ENCODE assay signal across 11 cellular contexts in the genomic region with DNA sequence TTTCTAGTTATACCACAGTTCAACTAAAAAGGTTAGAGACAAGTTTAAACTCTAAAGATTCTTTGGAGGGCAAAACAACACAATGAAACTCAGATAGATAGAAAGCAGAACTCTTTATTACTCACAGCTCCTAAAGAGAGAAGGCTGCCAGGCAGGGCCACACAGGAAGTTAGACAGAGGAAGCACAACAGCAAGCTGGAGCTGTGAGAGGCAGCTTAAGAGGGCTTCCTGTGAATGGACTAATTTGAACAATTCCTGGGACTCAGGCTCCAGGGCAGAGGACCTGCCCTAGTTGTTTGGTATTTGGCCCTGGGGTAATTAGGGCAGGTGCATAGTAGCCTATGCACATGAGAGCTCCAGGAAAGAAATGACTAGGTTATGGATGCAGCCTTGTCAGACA.
DNase-seq lines count a peak whose midpoint lies in the region; ATAC-seq, FAIRE-seq and TF ChIP-seq lines count a peak whose summit lies in the region.
"Had no signal": no experiment of that assay in that cellular context is flagged by ENCODE, and none has a peak within 500 bp of the region (broad histone marks: within the 10 kb centered on the region; RNA-seq: fewer than 3 reads in every experiment).

No MANE protein-coding gene starts in this region.

- H3K4me2 ChIP-seq in GM12878 (ENCODE audit: control insufficient read depth, insufficient read depth): no peak overlapping the region

- POLR2A ChIA-PET in GM12878 (lab: Charles Lee) (no interaction called here), Caco-2 (lab: Charles Lee) (no interaction called here)
- POLR2A ChIA-PET in CD8-positive, alpha-beta T cell (lab: Charles Lee): interaction anchor here (0.9 kb wide), 1 partner anchor 11 kb away, joined by 3 read pairs; no protein-coding TSS in a partner anchor

- in situ Hi-C loops in GM12878 (cut with MboI): no loop called here

- no peaks in the 10 kb centered on the region for H3K79me2 ChIP-seq in GM12878 (ENCODE audit: control insufficient read depth, insufficient read depth, low read length)

- TF ChIP-seq CTCF in GM12878 (IDR thresholded peaks at IDR 0.05 in 2 of 3, conservative IDR thresholded peaks at IDR 0.05 in 1 of 3; ENCODE audit: control insufficient read depth in 2 of 3, extremely low read depth in 1 of 3, insufficient read depth in 1 of 3, low read depth in 3 of 3, low read length in 3 of 3) (no peak), Caco-2 (IDR thresholded peaks at IDR 0.05; ENCODE audit: insufficient read depth in 1 of 2, low read depth in 1 of 2, low read length in 1 of 2, severe bottlenecking in 1 of 2, unreplicated experiment in 1 of 2) (no peak)
- TF ChIP-seq CTCF in CD8-positive, alpha-beta T cell (IDR thresholded peaks at IDR 0.05): no peak

- intact Hi-C loops in GM12878 (cut with micrococcal nuclease; ENCODE audit: unreplicated experiment): no loop called here
- intact Hi-C loops in Caco-2 (cut with micrococcal nuclease; ENCODE audit: unreplicated experiment): no loop called here
- intact Hi-C loops in CD8-positive, alpha-beta T cell (cut with DNase I, micrococcal nuclease): no loop called here

- no peak overlapping the region for H3K27ac Mint-ChIP-seq in stimulated activated naive B cell treated with anti-CD40 and anti-IgM and Interleukin-4, amounts not matched to agents 10 μg/mL and 1 μg/mL and 100 μg/mL, for 72 hours
- H3K27ac Mint-ChIP-seq in Caco-2 (ENCODE audit: unreplicated experiment): no peak overlapping the region
- no peak overlapping the region for H3K27ac Mint-ChIP-seq in CD8-positive, alpha-beta T cell
- H3K27ac Mint-ChIP-seq: brain had no signal

- H3K4me1 ChIP-seq in GM12878 (ENCODE audit: control insufficient read depth, insufficient read depth, low read length): no peaks in the 10 kb centered on the region
- H3K4me1 ChIP-seq in Caco-2: peaks cover 19% of the 10 kb centered on the region
- no peaks in the 10 kb centered on the region for H3K4me1 ChIP-seq in CD8-positive, alpha-beta T cell (ENCODE audit: insufficient read depth, low read length)

- H3K36me3 Mint-ChIP-seq in stimulated activated naive B cell treated with anti-CD40 and anti-IgM and Interleukin-4, amounts not matched to agents 10 μg/mL and 1 μg/mL and 100 μg/mL, for 72 hours: no peaks in the 10 kb centered on the region
- no peaks in the 10 kb centered on the region for H3K36me3 Mint-ChIP-seq in Caco-2 (ENCODE audit: insufficient read depth, unreplicated experiment)
- no peaks in the 10 kb centered on the region for H3K36me3 Mint-ChIP-seq in CD8-positive, alpha-beta T cell
- H3K36me3 Mint-ChIP-seq: brain had no signal

- no peaks in the 10 kb centered on the region for H3K27me3 ChIP-seq in GM12878 (replicated peaks in 1 of 2; ENCODE audit: control insufficient read depth in 2 of 2, insufficient read depth in 2 of 2, low read length in 1 of 2)
- no peaks in the 10 kb centered on the region for H3K27me3 ChIP-seq in Caco-2 (replicated peaks; ENCODE audit: control insufficient read depth, insufficient read depth, low read length)
- H3K27me3 ChIP-seq in CD8-positive, alpha-beta T cell (ENCODE audit: insufficient read depth, low read length): no peaks in the 10 kb centered on the region

- H3K9me3 Mint-ChIP-seq in stimulated activated naive B cell treated with anti-CD40 and anti-IgM and Interleukin-4, amounts not matched to agents 10 μg/mL and 1 μg/mL and 100 μg/mL, for 72 hours: no peaks in the 10 kb centered on the region
- peaks cover 7% of the 10 kb centered on the region for H3K9me3 Mint-ChIP-seq in Caco-2 (ENCODE audit: unreplicated experiment)
- H3K9me3 Mint-ChIP-seq in CD8-positive, alpha-beta T cell: no peaks in the 10 kb centered on the region

- CTCF ChIA-PET in GM12878 (lab: Yijun Ruan, JAX) (interaction anchor here (0.6 to 1.5 kb wide), 2 partner anchors 30 to 84 kb away, joined by 3 read pairs; no protein-coding TSS in a partner anchor), Caco-2 (lab: Charles Lee) (no interaction called here)
- CTCF ChIA-PET in CD8-positive, alpha-beta T cell (lab: Charles Lee): no interaction called here

- DNase-seq in stimulated activated CD4-positive, alpha-beta T cell treated with anti-CD3 and anti-CD28 coated beads, Interleukin-15, amount 100 ng/mL, for 24 hours: peak; percentile 3
- no peak for DNase-seq in stimulated activated CD4-positive, alpha-beta T cell treated with anti-CD3 and anti-CD28 coated beads, Interleukin-4, amount 100 ng/mL, for 24 hours
- no peak for DNase-seq in GM12878 (ENCODE audit: low read depth, low spot score)
- no peak for DNase-seq in stimulated activated naive B cell treated with anti-CD40 and anti-IgM and Interleukin-4, amounts not matched to agents 10 μg/mL and 1 μg/mL and 100 μg/mL, for 72 hours
- DNase-seq in Caco-2: no peak
- no peak for DNase-seq in urothelium cell line (ENCODE audit: low spot score)
- no peak for DNase-seq in CD8-positive, alpha-beta T cell
- DNase-seq: COR-L47, PC-3 had no signal

- H3K9me3 ChIP-seq in GM12878 (replicated peaks; ENCODE audit: control insufficient read depth, insufficient read depth, low read length) (no peaks in the 10 kb centered on the region), Caco-2 (no peaks in the 10 kb centered on the region)
- no peaks in the 10 kb centered on the region for H3K9me3 ChIP-seq in CD8-positive, alpha-beta T cell (ENCODE audit: low read length)

- H3K4me3 ChIP-seq in GM12878 (no peak overlapping the region), Caco-2 (ENCODE audit: low read depth, low read length) (no peak overlapping the region)
- no peak overlapping the region for H3K4me3 ChIP-seq in CD8-positive, alpha-beta T cell (ENCODE audit: low read depth, low read length)

- TF ChIP-seq EP300 in GM12878 (IDR thresholded peaks at IDR 0.05; ENCODE audit: borderline replicate concordance in 1 of 2, control insufficient read depth in 1 of 2, low read depth in 2 of 2, low read length in 2 of 2): no peak

- no TSS peak for BruUV-seq in GM12878 (replicated peaks; lab: Mats Ljungman, UMichigan)
- no TSS peak for BruUV-seq in Caco-2 (replicated peaks; lab: Mats Ljungman, UMichigan)

- no peaks in the 10 kb centered on the region for H4K20me1 ChIP-seq in GM12878 (ENCODE audit: control insufficient read depth, insufficient read depth)

- TF ChIP-seq RAD21 in GM12878 (IDR thresholded peaks at IDR 0.05; ENCODE audit: insufficient read depth, low read depth, low read length): no peak

- no peak overlapping the region for H3K4me3 Mint-ChIP-seq in stimulated activated naive B cell treated with anti-CD40 and anti-IgM and Interleukin-4, amounts not matched to agents 10 μg/mL and 1 μg/mL and 100 μg/mL, for 72 hours
- H3K4me3 Mint-ChIP-seq in Caco-2 (ENCODE audit: unreplicated experiment): no peak overlapping the region
- no peak overlapping the region for H3K4me3 Mint-ChIP-seq in CD8-positive, alpha-beta T cell
- H3K4me3 Mint-ChIP-seq: brain had no signal

- RAD21 ChIA-PET in GM12878 (lab: Charles Lee; ENCODE audit: unreplicated experiment): no interaction called here

- ATAC-seq in HG03175 (IDR thresholded peaks at IDR 0.05; ENCODE audit: unreplicated experiment): peak; percentile 69
- ATAC-seq in GM12878: peak; percentile 47
- peak; percentile 41 to 53 for ATAC-seq in stimulated activated naive B cell treated with anti-CD40 and anti-IgM and Interleukin-4, amounts not matched to agents 10 μg/mL and 1 μg/mL and 100 μg/mL, for 72 hours (replicated peaks)
- ATAC-seq in CD8-positive, alpha-beta T cell: no peak
- ATAC-seq: PC-3 had no signal

- FAIRE-seq in GM12878 (lab: Jason Lieb, UNC) (no peak), urothelium cell line (lab: Jason Lieb, UNC) (no peak)

- no peak for TF ChIP-seq POLR2A in GM12878 (IDR thresholded peaks at IDR 0.05; ENCODE audit: low read depth, low read length)

- SMC1A ChIA-PET in GM12878 (lab: Charles Lee; ENCODE audit: uncharacterized antibody, unreplicated experiment): interaction anchor here (0.6 to 1.7 kb wide), 6 partner anchors 9 to 1633 kb away, joined by 3 to 5 read pairs (median 4); no protein-coding TSS in a partner anchor

- no peaks in the 10 kb centered on the region for H3K27me3 Mint-ChIP-seq in stimulated activated naive B cell treated with anti-CD40 and anti-IgM and Interleukin-4, amounts not matched to agents 10 μg/mL and 1 μg/mL and 100 μg/mL, for 72 hours
- H3K27me3 Mint-ChIP-seq in Caco-2 (ENCODE audit: insufficient read depth, unreplicated experiment): no peaks in the 10 kb centered on the region
- H3K27me3 Mint-ChIP-seq in CD8-positive, alpha-beta T cell (ENCODE audit: low read depth): peaks cover 2% of the 10 kb centered on the region
- H3K27me3 Mint-ChIP-seq: brain had no signal

- H3K27ac ChIP-seq in GM12878 (ENCODE audit: control insufficient read depth, insufficient read depth): no peak overlapping the region
- H3K27ac ChIP-seq in CD8-positive, alpha-beta T cell (ENCODE audit: low read depth, low read length): no peak overlapping the region

- no peaks in the 10 kb centered on the region for H3K4me1 Mint-ChIP-seq in stimulated activated naive B cell treated with anti-CD40 and anti-IgM and Interleukin-4, amounts not matched to agents 10 μg/mL and 1 μg/mL and 100 μg/mL, for 72 hours
- H3K4me1 Mint-ChIP-seq in Caco-2 (ENCODE audit: low read depth, unreplicated experiment): peaks cover 16% of the 10 kb centered on the region
- H3K4me1 Mint-ChIP-seq in CD8-positive, alpha-beta T cell (ENCODE audit: low read depth): peaks cover 2% of the 10 kb centered on the region

- H3K9ac ChIP-seq in GM12878 (ENCODE audit: control insufficient read depth, insufficient read depth, low read length): no peak overlapping the region

- no peak overlapping the region for H2AFZ ChIP-seq in GM12878 (ENCODE audit: control insufficient read depth, low read depth, low read length)

- H3K36me3 ChIP-seq in GM12878 (ENCODE audit: control insufficient read depth in 2 of 2, insufficient read depth in 2 of 2, low read length in 1 of 2) (no peaks in the 10 kb centered on the region), Caco-2 (ENCODE audit: control insufficient read depth, insufficient read depth, low read length) (no peaks in the 10 kb centered on the region)
- no peaks in the 10 kb centered on the region for H3K36me3 ChIP-seq in CD8-positive, alpha-beta T cell (ENCODE audit: insufficient read depth, low read length)
